In genomic region chr4:184461711-184462110, GRCh38 we compare ENCODE assay signal across 18 cellular contexts. TPM values are rescaled to one million over a fixed set of nuclear protein-coding genes. Genes with fewer than 3 reads are reported as not detected.
DNase-seq lines count a peak whose midpoint lies in the region; ATAC-seq, FAIRE-seq and TF ChIP-seq lines count a peak whose summit lies in the region.
"Had no signal": no experiment of that assay in that cellular context is flagged by ENCODE, and none has a peak within 500 bp of the region (broad histone marks: within the 10 kb centered on the region; RNA-seq: fewer than 3 reads in every experiment).

No MANE protein-coding gene starts in this region.

- no peak for DNase-seq in activated naive CD8-positive, alpha-beta T cell treated with anti-CD3 and anti-CD28 coated beads, Interleukin-2, amount 50 U/mL, for 24 hours
- no peak for DNase-seq in GM19239 (ENCODE audit: insufficient read length, low spot score)
- DNase-seq in central memory CD8-positive, alpha-beta T cell (ENCODE audit: low spot score in 2 of 2): no peak
- no peak for DNase-seq in spleen
- DNase-seq in head of caudate nucleus: no peak
- no peak for DNase-seq in PC-9
- DNase-seq: activated T-cell treated with anti-CD3 and anti-CD28 coated beads for 4 hours; amniotic stem cell; foreskin fibroblast; GDM1; NCI-H146; NK-92 treated with Interleukin-12 subunit alpha and Interleukin-12 subunit beta, amount 100 ng/mL, for 24 hours; T-helper 1 cell had no signal

- CTCF ChIA-PET in PC-9 (lab: Charles Lee): no interaction called here

- no peaks in the 10 kb centered on the region for H4K20me1 ChIP-seq in PC-9 (ENCODE audit: insufficient read depth)

- H2AFZ ChIP-seq in PC-9: no peak overlapping the region

- peaks cover 83% of the 10 kb centered on the region for H3K4me1 Mint-ChIP-seq in activated naive CD8-positive, alpha-beta T cell (ENCODE audit: low read depth)
- H3K4me1 Mint-ChIP-seq in activated naive CD8-positive, alpha-beta T cell treated with anti-CD3 and anti-CD28 coated beads, Interleukin-2, amount 50 U/mL, for 24 hours: peaks cover 71% of the 10 kb centered on the region
- H3K4me1 Mint-ChIP-seq in central memory CD8-positive, alpha-beta T cell: peaks cover 75% of the 10 kb centered on the region

- H3K4me1 ChIP-seq in spleen (peaks cover 37 to 99% (median 71%) of the 10 kb centered on the region in 6 donors), PC-9 (replicated peaks; ENCODE audit: insufficient read depth) (no peaks in the 10 kb centered on the region)

- H3K36me3 ChIP-seq in spleen (peaks cover 0 to 36% (median 3%) of the 10 kb centered on the region in 6 donors), PC-9 (ENCODE audit: low read depth) (no peaks in the 10 kb centered on the region)

- H3K27ac Mint-ChIP-seq in activated naive CD8-positive, alpha-beta T cell: peak overlapping the region; percentile 52
- no peak overlapping the region for H3K27ac Mint-ChIP-seq in activated naive CD8-positive, alpha-beta T cell treated with anti-CD3 and anti-CD28 coated beads, Interleukin-2, amount 50 U/mL, for 24 hours
- H3K27ac Mint-ChIP-seq in central memory CD8-positive, alpha-beta T cell (ENCODE audit: low read depth): peak overlapping the region; percentile 61

- 67 to 82% (median 72%) methylated on average over 5 of the region's 5 CpGs for WGBS in spleen, 5 donors

- POLR2A ChIA-PET in PC-9 (lab: Charles Lee; ENCODE audit: unreplicated experiment): no interaction called here

- peak; percentile 18 for FAIRE-seq in GM19239 (lab: Jason Lieb, UNC)
- FAIRE-seq: D721Med, HTR-8/SVneo had no signal

- no peak for TF ChIP-seq POLR2A in spleen (IDR thresholded peaks at IDR 0.05)

- intact Hi-C loops in spleen (cut with DNase I; ENCODE audit: low total_unique reads) (no loop called here), head of caudate nucleus (cut with DNase I) (no loop called here), PC-9 (cut with micrococcal nuclease; ENCODE audit: unreplicated experiment) (no loop called here)

- H3K27me3 Mint-ChIP-seq in activated naive CD8-positive, alpha-beta T cell: no peaks in the 10 kb centered on the region
- no peaks in the 10 kb centered on the region for H3K27me3 Mint-ChIP-seq in activated naive CD8-positive, alpha-beta T cell treated with anti-CD3 and anti-CD28 coated beads, Interleukin-2, amount 50 U/mL, for 24 hours
- H3K27me3 Mint-ChIP-seq in central memory CD8-positive, alpha-beta T cell: no peaks in the 10 kb centered on the region

- H3K4me2 ChIP-seq in PC-9: no peak overlapping the region

- H3K9me2 ChIP-seq in PC-9 (ENCODE audit: insufficient read depth): no peaks in the 10 kb centered on the region

- ATAC-seq in activated naive CD8-positive, alpha-beta T cell treated with anti-CD3 and anti-CD28 coated beads, Interleukin-2, amount 50 U/mL, for 24 hours: no peak
- ATAC-seq in central memory CD8-positive, alpha-beta T cell (replicated peaks; ENCODE audit: extremely low read depth, poor library complexity, severe bottlenecking): no peak
- no peak for ATAC-seq in GM21619 (IDR thresholded peaks at IDR 0.05; ENCODE audit: unreplicated experiment)
- ATAC-seq: activated CD4-positive, CD25-positive, alpha-beta regulatory T cell treated with anti-CD3 and anti-CD28 coated beads, Interleukin-2, amount 50 U/mL, for 24 hours had no signal

- H3K4me3 ChIP-seq in spleen (no peak overlapping the region), PC-9 (no peak overlapping the region)

- H3K27me3 ChIP-seq in spleen (replicated peaks in 1 of 7) (no peaks in the 10 kb centered on the region), PC-9 (ENCODE audit: insufficient read depth, low read depth) (no peaks in the 10 kb centered on the region)

- no peak for TF ChIP-seq CTCF in spleen (IDR thresholded peaks at IDR 0.05 in 8 of 11, conservative IDR thresholded peaks at IDR 0.05 in 3 of 11)
- no peak for TF ChIP-seq CTCF in PC-9 (conservative IDR thresholded peaks at IDR 0.05)

- H3F3A ChIP-seq in PC-9 (ENCODE audit: insufficient read depth, low read depth): no peaks in the 10 kb centered on the region

- H3K9me3 Mint-ChIP-seq in activated naive CD8-positive, alpha-beta T cell (ENCODE audit: low read depth): no peaks in the 10 kb centered on the region
- no peaks in the 10 kb centered on the region for H3K9me3 Mint-ChIP-seq in activated naive CD8-positive, alpha-beta T cell treated with anti-CD3 and anti-CD28 coated beads, Interleukin-2, amount 50 U/mL, for 24 hours
- H3K9me3 Mint-ChIP-seq in central memory CD8-positive, alpha-beta T cell: no peaks in the 10 kb centered on the region

- H3K36me3 Mint-ChIP-seq in activated naive CD8-positive, alpha-beta T cell: peaks cover 8% of the 10 kb centered on the region
- H3K36me3 Mint-ChIP-seq in activated naive CD8-positive, alpha-beta T cell treated with anti-CD3 and anti-CD28 coated beads, Interleukin-2, amount 50 U/mL, for 24 hours (ENCODE audit: low read depth): peaks cover 2% of the 10 kb centered on the region
- peaks cover 8% of the 10 kb centered on the region for H3K36me3 Mint-ChIP-seq in central memory CD8-positive, alpha-beta T cell (ENCODE audit: insufficient read depth)

- H3K9me3 ChIP-seq in spleen (no peaks in the 10 kb centered on the region), PC-9 (ENCODE audit: insufficient read depth, low read depth) (no peaks in the 10 kb centered on the region)

- peaks cover 11% of the 10 kb centered on the region for H3K79me2 ChIP-seq in PC-9 (ENCODE audit: low read depth)

- H3K4me3 Mint-ChIP-seq in activated naive CD8-positive, alpha-beta T cell: no peak overlapping the region
- H3K4me3 Mint-ChIP-seq in activated naive CD8-positive, alpha-beta T cell treated with anti-CD3 and anti-CD28 coated beads, Interleukin-2, amount 50 U/mL, for 24 hours: no peak overlapping the region
- H3K4me3 Mint-ChIP-seq in central memory CD8-positive, alpha-beta T cell: no peak overlapping the region

- no TSS peak for BruUV-seq in PC-9 (replicated peaks; lab: Mats Ljungman, UMichigan)

- H3K27ac ChIP-seq in spleen (peak overlapping the region in 6 of 8 donors; percentile 37 to 65 (median 47)), PC-9 (no peak overlapping the region)

RNA-seq across cellular contexts. Expression of gene IRF2, which starts 12.6 kb away (rescaled TPM):
- total RNA-seq in spleen (100 to 1,000 TPM in 1 of 7 donors, 10 to 100 TPM in 6; 83.2 to 101 (median 90.1) TPM), PC-9 (2021) (27.4 and 34.4 TPM in 2 replicates)
- polyA plus RNA-seq in spleen: 10 to 100 TPM; 27.1 to 44.5 (median 42.4) TPM
